ENCODE assay signal across 25 cellular contexts in the genomic region with DNA sequence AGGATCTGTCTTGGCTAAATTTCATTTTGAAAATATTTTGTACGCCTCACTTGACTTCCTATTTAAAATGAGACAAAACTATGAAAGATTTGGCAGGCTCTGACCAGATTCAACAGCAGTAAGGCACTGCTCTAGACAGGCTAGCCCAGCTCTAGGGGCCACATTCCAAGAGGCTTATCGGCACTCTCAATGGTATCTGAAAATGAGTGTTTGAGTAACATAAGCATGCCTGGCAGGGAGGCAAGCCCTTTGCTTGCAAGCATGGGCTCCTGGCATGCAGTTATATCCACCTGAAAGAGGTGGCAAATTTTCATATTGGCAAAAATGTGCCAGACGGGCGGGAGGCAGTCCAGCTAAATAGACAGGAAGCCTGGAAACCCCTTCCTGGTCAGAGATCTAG. TPM values are rescaled to one million over a fixed set of nuclear protein-coding genes. Genes with fewer than 3 reads are reported as not detected.
DNase-seq lines count a peak whose midpoint lies in the region; ATAC-seq and TF ChIP-seq lines count a peak whose summit lies in the region.
"Had no signal": no experiment of that assay in that cellular context is flagged by ENCODE, and none has a peak within 500 bp of the region (broad histone marks: within the 10 kb centered on the region; RNA-seq: fewer than 3 reads in every experiment).

No MANE protein-coding gene starts in this region.

- BruUV-seq in Calu3 (replicated peaks; lab: Mats Ljungman, UMichigan) = no TSS peak

- H3K27ac ChIP-seq in hepatocyte = no peak overlapping the region
- H3K27ac ChIP-seq in trophoblast cell (ENCODE audit: low read depth, low read length) = no peak overlapping the region
- no peak overlapping the region for H3K27ac ChIP-seq in uterus
- H3K27ac ChIP-seq: PC-9, spleen had no signal

- no peak for TF ChIP-seq CTCF in hepatocyte (IDR thresholded peaks at IDR 0.05; ENCODE audit: poor library complexity)
- no peak for TF ChIP-seq CTCF in uterus (IDR thresholded peaks at IDR 0.05)
- TF ChIP-seq CTCF in Calu3 (IDR thresholded peaks at IDR 0.05; ENCODE audit: unreplicated experiment) = no peak

- CTCF ChIA-PET in Calu3 (lab: Charles Lee) = no interaction called here

- H3K27me3 ChIP-seq in hepatocyte (no peaks in the 10 kb centered on the region), trophoblast cell (ENCODE audit: insufficient read depth, low read length) (no peaks in the 10 kb centered on the region), uterus (no peaks in the 10 kb centered on the region)
- H3K27me3 ChIP-seq: spleen had no signal

- H3K27ac Mint-ChIP-seq in Calu3 (ENCODE audit: unreplicated experiment) = no peak overlapping the region
- H3K27ac Mint-ChIP-seq: activated CD4-positive, alpha-beta T cell treated with anti-CD3 and anti-CD28 coated beads, Interleukin-2, amount 10 ng/mL, durations not matched to agents 7 days and 5 days; activated naive CD4-positive, alpha-beta T cell treated with anti-CD3 and anti-CD28 coated beads for 36 hours; activated T-cell treated with anti-CD3 and anti-CD28 coated beads, Interleukin-2, amount 50 U/mL, for 72 hours; CD4-positive, alpha-beta T cell; mesothelial cell of epicardium; naive thymus-derived CD4-positive, alpha-beta T cell had no signal

- H3K23ac ChIP-seq in trophoblast cell (ENCODE audit: low read length) = no peak overlapping the region

- H4K20me1 ChIP-seq in hepatocyte (ENCODE audit: insufficient read depth, poor library complexity, severe bottlenecking) = no peaks in the 10 kb centered on the region

- H2AFZ ChIP-seq in hepatocyte = no peak overlapping the region
- no peak overlapping the region for H2AFZ ChIP-seq in trophoblast cell (ENCODE audit: insufficient read depth, low read length, poor library complexity)
- H2AFZ ChIP-seq: PC-9 had no signal

- no peaks in the 10 kb centered on the region for H3K36me3 Mint-ChIP-seq in Calu3 (ENCODE audit: insufficient read depth, unreplicated experiment)
- H3K36me3 Mint-ChIP-seq: mesothelial cell of epicardium; naive thymus-derived CD4-positive, alpha-beta T cell had no signal

- H3K9me2 ChIP-seq in hepatocyte (replicated peaks; ENCODE audit: insufficient read depth) = no peaks in the 10 kb centered on the region

- no peak overlapping the region for H2BK5ac ChIP-seq in trophoblast cell (ENCODE audit: low read depth, low read length, poor library complexity)

- no peaks in the 10 kb centered on the region for H3K79me1 ChIP-seq in trophoblast cell (ENCODE audit: low read length)

- H3K4me1 ChIP-seq in hepatocyte (ENCODE audit: insufficient read depth) = no peaks in the 10 kb centered on the region
- H3K4me1 ChIP-seq in trophoblast cell (ENCODE audit: control insufficient read depth in 1 of 2, insufficient read depth in 2 of 2, low read length in 2 of 2) = no peaks in the 10 kb centered on the region
- H3K4me1 ChIP-seq in uterus = no peaks in the 10 kb centered on the region

- H3K9me3 ChIP-seq in hepatocyte (ENCODE audit: low read depth) (no peaks in the 10 kb centered on the region), trophoblast cell (ENCODE audit: insufficient read depth, low read depth, low read length) (no peaks in the 10 kb centered on the region), uterus (no peaks in the 10 kb centered on the region)
- H3K9me3 ChIP-seq: spleen had no signal

- no peak overlapping the region for H3K4me3 Mint-ChIP-seq in Calu3 (ENCODE audit: low read depth, unreplicated experiment)
- H3K4me3 Mint-ChIP-seq: activated CD4-positive, alpha-beta T cell treated with anti-CD3 and anti-CD28 coated beads, Interleukin-2, amount 10 ng/mL, durations not matched to agents 7 days and 5 days; activated naive CD4-positive, alpha-beta T cell treated with anti-CD3 and anti-CD28 coated beads for 36 hours; activated T-cell treated with anti-CD3 and anti-CD28 coated beads, Interleukin-2, amount 50 U/mL, for 72 hours; CD4-positive, alpha-beta T cell; mesothelial cell of epicardium; naive thymus-derived CD4-positive, alpha-beta T cell had no signal

- ATAC-seq in Right ventricle myocardium superior (ENCODE audit: poor library complexity) = peak; percentile 87
- no peak for ATAC-seq in HG02938 (IDR thresholded peaks at IDR 0.05; ENCODE audit: unreplicated experiment)
- ATAC-seq: activated T-cell treated with anti-CD3 and anti-CD28 coated beads, Interleukin-2, amount 50 U/mL, for 72 hours; naive thymus-derived CD4-positive, alpha-beta T cell had no signal

- H3K4me1 Mint-ChIP-seq in Calu3 (ENCODE audit: low read depth, unreplicated experiment) = no peaks in the 10 kb centered on the region

- H4K91ac ChIP-seq in trophoblast cell (ENCODE audit: low read depth, low read length) = no peak overlapping the region

- H4K8ac ChIP-seq in trophoblast cell (ENCODE audit: low read depth, low read length) = no peak overlapping the region

- H2BK12ac ChIP-seq in trophoblast cell (ENCODE audit: low read length) = no peak overlapping the region

- H3K36me3 ChIP-seq in hepatocyte (replicated peaks; ENCODE audit: insufficient read depth, low read depth) (no peaks in the 10 kb centered on the region), trophoblast cell (ENCODE audit: control insufficient read depth in 1 of 2, insufficient read depth in 2 of 2, low read length in 2 of 2) (no peaks in the 10 kb centered on the region), uterus (no peaks in the 10 kb centered on the region)
- H3K36me3 ChIP-seq: spleen had no signal

- H3K4me2 ChIP-seq in hepatocyte (no peak overlapping the region), trophoblast cell (ENCODE audit: low read length) (no peak overlapping the region)
- H3K4me2 ChIP-seq: PC-9 had no signal

- H3K9me3 Mint-ChIP-seq in Calu3 (ENCODE audit: low read depth, unreplicated experiment) = no peaks in the 10 kb centered on the region
- H3K9me3 Mint-ChIP-seq: activated CD4-positive, alpha-beta T cell treated with anti-CD3 and anti-CD28 coated beads, Interleukin-2, amount 10 ng/mL, durations not matched to agents 7 days and 5 days; activated naive CD4-positive, alpha-beta T cell treated with anti-CD3 and anti-CD28 coated beads for 36 hours; activated T-cell treated with anti-CD3 and anti-CD28 coated beads, Interleukin-2, amount 50 U/mL, for 72 hours; CD4-positive, alpha-beta T cell; naive thymus-derived CD4-positive, alpha-beta T cell had no signal

- no peak overlapping the region for H2AK5ac ChIP-seq in trophoblast cell (ENCODE audit: low read length)

- no peak overlapping the region for H3K9ac ChIP-seq in trophoblast cell (ENCODE audit: low read length)

- H3K27me3 Mint-ChIP-seq in Calu3 (ENCODE audit: unreplicated experiment) = no peaks in the 10 kb centered on the region

- no peak overlapping the region for H3K4ac ChIP-seq in trophoblast cell (ENCODE audit: low read depth, low read length)

- TF ChIP-seq POLR2A in uterus (IDR thresholded peaks at IDR 0.05) = no peak

- DNase-seq in Right ventricle myocardium superior = no peak
- DNase-seq in cardiac septum (ENCODE audit: low spot score) = no peak
- peak; percentile 25 for DNase-seq in hepatocyte (ENCODE audit: low spot score)
- DNase-seq in trophoblast cell = peak; percentile 50 to 81
- DNase-seq in uterus = no peak
- no peak for DNase-seq in activated T-cell treated with anti-CD3 and anti-CD28 coated beads, Interleukin-2, amount 50 U/mL, for 1 hour
- DNase-seq in Calu3 = no peak
- DNase-seq: activated CD4-positive, alpha-beta T cell treated with anti-CD3 and anti-CD28 coated beads, Interleukin-2, amount 10 ng/mL, durations not matched to agents 7 days and 5 days; activated naive CD4-positive, alpha-beta T cell treated with anti-CD3 and anti-CD28 coated beads for 36 hours; activated T-cell treated with anti-CD3 and anti-CD28 coated beads, Interleukin-2, amount 50 U/mL, for 72 hours; CD4-positive, alpha-beta T cell; effector CD4-positive, alpha-beta T cell; naive thymus-derived CD4-positive, alpha-beta T cell; NCI-H1694; NCI-H524 treated with DMSO at 0.1 percent for 48 hours; NK-92 treated with Interleukin-12 subunit alpha and Interleukin-12 subunit beta, amount 100 ng/mL, for 24 hours; nucleus accumbens; SIG-M5; spleen had no signal

- H3K14ac ChIP-seq in trophoblast cell (ENCODE audit: low read length) = no peak overlapping the region

- H4K12ac ChIP-seq in trophoblast cell (ENCODE audit: low read depth, low read length) = no peak overlapping the region

- H3K79me2 ChIP-seq in hepatocyte = no peaks in the 10 kb centered on the region
- no peaks in the 10 kb centered on the region for H3K79me2 ChIP-seq in trophoblast cell (ENCODE audit: control insufficient read depth, insufficient read depth, low read length, poor library complexity)

- 58% methylated on average over 4 of the region's 4 CpGs for WGBS in hepatocyte (ENCODE audit: low lambda C conversion rate, missing lambda C conversion rate)
- no CpG with 5 or more reads among the region's 4 CpGs for WGBS in trophoblast cell (ENCODE audit: extremely low coverage, insufficient coverage, insufficient read length)

- intact Hi-C loops in Right ventricle myocardium superior (cut with DNase I) (no loop called here), cardiac septum (cut with DNase I) (no loop called here), uterus (cut with DNase I; ENCODE audit: low total_unique reads) (no loop called here), Calu3 (cut with micrococcal nuclease; ENCODE audit: unreplicated experiment) (no loop called here)

- no peak overlapping the region for H3K18ac ChIP-seq in trophoblast cell (ENCODE audit: low read length)

- no peak overlapping the region for H2BK120ac ChIP-seq in trophoblast cell (ENCODE audit: insufficient read depth, low read length, poor library complexity)

- H3K4me3 ChIP-seq in hepatocyte (no peak overlapping the region), trophoblast cell (ENCODE audit: low read depth, low read length) (no peak overlapping the region), uterus (no peak overlapping the region)
- H3K4me3 ChIP-seq: PC-9, spleen had no signal

RNA-seq across cellular contexts. Expression of a gene that starts 10.5 kb away (rescaled TPM):
- total RNA-seq in Right ventricle myocardium superior (not detected), cardiac septum (not detected), hepatocyte (5.8 and 6.0 TPM in 2 replicates), uterus (under 1 TPM in 1 of 4 donors, not detected in 3; 0.76 TPM), Calu3 (2022) (11.8 and 12.0 TPM in 2 replicates)
- polyA plus RNA-seq in hepatocyte = 5.9 and 7.3 TPM in 2 replicates
- polyA plus RNA-seq in trophoblast cell (2013) = 0.06 and 0.14 TPM in 2 replicates
- total RNA-seq: A172; activated CD4-positive, alpha-beta T cell treated with anti-CD3 and anti-CD28 coated beads, Interleukin-2, amount 10 ng/mL, durations not matched to agents 7 days and 5 days; activated naive CD4-positive, alpha-beta T cell treated with anti-CD3 and anti-CD28 coated beads for 36 hours; activated T-cell treated with anti-CD3 and anti-CD28 coated beads, Interleukin-2, amount 50 U/mL, for 72 hours; CD4-positive, alpha-beta T cell; Daoy; fibroblast of villous mesenchyme; mesothelial cell of epicardium; naive thymus-derived CD4-positive, alpha-beta T cell had no signal
- polyA plus RNA-seq: naive thymus-derived CD4-positive, alpha-beta T cell had no signal

Comparison
In these comparisons a context has a peak if more than half of its experiments do, and no peak if none do; other contexts are left out.
1. DNase-seq: peak in hepatocyte (single experiment) and trophoblast cell (2 of 2); none in Right ventricle myocardium superior (single experiment), cardiac septum (single experiment), uterus (0 of 2), activated T-cell treated with anti-CD3 and anti-CD28 coated beads, Interleukin-2, amount 50 U/mL, for 1 hour (single experiment) and Calu3 (single experiment).